ENCODE assay signal across 2 cellular contexts in the genomic region with DNA sequence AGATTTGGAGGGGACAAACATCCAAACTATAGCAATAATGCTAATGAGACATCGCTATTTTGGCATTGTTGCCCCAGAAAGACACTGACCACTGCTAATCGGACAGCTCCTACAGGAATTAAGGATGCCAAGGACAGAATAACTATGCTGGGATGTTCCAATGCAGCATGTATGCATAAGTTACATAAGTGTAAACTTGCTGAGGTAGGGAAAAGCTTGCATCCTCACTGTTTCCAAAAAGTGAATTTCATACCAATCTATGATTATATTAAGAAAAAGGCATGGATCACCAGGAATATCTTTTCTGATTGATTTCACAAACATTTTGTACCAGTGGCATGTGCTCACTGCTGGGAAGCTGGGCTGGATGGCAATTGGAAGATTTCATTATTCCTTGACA.
TF ChIP-seq lines count a peak whose summit lies in the region.

No MANE protein-coding gene starts in this region.

TF ChIP-seq in HepG2, 621 proteins besides CTCF, POLR2A, EP300 and RAD21:
- no peak for TF ChIP-seq ZNF597 (CRISPR knock-in tag; IDR thresholded peaks at IDR 0.05)
- TF ChIP-seq ZNF558 (CRISPR knock-in tag; IDR thresholded peaks at IDR 0.05; ENCODE audit: borderline replicate concordance) = no peak
- no peak for TF ChIP-seq SMARCC2 (IDR thresholded peaks at IDR 0.05)
- no peak for TF ChIP-seq ZNF841 (CRISPR knock-in tag; IDR thresholded peaks at IDR 0.05; ENCODE audit: borderline replicate concordance)
- no peak for TF ChIP-seq HNRNPH1 (optimal IDR thresholded peaks at IDR 0.05; ENCODE audit: low read depth, low read length)
- no peak for TF ChIP-seq TOE1 (CRISPR knock-in tag; IDR thresholded peaks at IDR 0.05)
- no peak for TF ChIP-seq RBAK (CRISPR knock-in tag; IDR thresholded peaks at IDR 0.05)
- TF ChIP-seq, protein P1, sequence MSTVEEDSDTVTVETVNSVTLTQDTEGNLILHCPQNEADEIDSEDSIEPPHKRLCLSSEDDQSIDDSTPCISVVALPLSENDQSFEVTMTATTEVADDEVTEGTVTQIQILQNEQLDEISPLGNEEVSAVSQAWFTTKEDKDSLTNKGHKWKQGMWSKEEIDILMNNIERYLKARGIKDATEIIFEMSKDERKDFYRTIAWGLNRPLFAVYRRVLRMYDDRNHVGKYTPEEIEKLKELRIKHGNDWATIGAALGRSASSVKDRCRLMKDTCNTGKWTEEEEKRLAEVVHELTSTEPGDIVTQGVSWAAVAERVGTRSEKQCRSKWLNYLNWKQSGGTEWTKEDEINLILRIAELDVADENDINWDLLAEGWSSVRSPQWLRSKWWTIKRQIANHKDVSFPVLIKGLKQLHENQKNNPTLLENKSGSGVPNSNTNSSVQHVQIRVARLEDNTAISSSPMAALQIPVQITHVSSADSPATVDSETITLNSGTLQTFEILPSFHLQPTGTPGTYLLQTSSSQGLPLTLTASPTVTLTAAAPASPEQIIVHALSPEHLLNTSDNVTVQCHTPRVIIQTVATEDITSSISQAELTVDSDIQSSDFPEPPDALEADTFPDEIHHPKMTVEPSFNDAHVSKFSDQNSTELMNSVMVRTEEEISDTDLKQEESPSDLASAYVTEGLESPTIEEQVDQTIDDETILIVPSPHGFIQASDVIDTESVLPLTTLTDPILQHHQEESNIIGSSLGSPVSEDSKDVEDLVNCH (CRISPR knock-in tag; IDR thresholded peaks at IDR 0.05) = no peak
- TF ChIP-seq ATM (IDR thresholded peaks at IDR 0.05; ENCODE audit: borderline replicate concordance) = no peak
- no peak for TF ChIP-seq KLF12 (CRISPR knock-in tag; IDR thresholded peaks at IDR 0.05; ENCODE audit: borderline replicate concordance)
- peak; percentile 43 to 71; a peak in 3 of 4 replicates for TF ChIP-seq MAFK (conservative IDR thresholded peaks at IDR 0.05 in 1 of 2, IDR thresholded peaks at IDR 0.05 in 1 of 2; ENCODE audit: low read length in 2 of 2)
- no peak for TF ChIP-seq ZNF101 (CRISPR knock-in tag; IDR thresholded peaks at IDR 0.05; ENCODE audit: borderline replicate concordance, low read depth)
- TF ChIP-seq MAFF (IDR thresholded peaks at IDR 0.05; ENCODE audit: low read depth, low read length) = peak; percentile 58
- TF ChIP-seq AHR (CRISPR knock-in tag; IDR thresholded peaks at IDR 0.05) = no peak

TF ChIP-seq in HCT116, 20 proteins besides CTCF, POLR2A, EP300 and RAD21 (continued from another document):
- TF ChIP-seq REST (IDR thresholded peaks at IDR 0.05; ENCODE audit: low read depth) (no peak), EZH2 (IDR thresholded peaks at IDR 0.05) (no peak), FOSL1 (IDR thresholded peaks at IDR 0.05; ENCODE audit: low read depth) (no peak), CBX3 (IDR thresholded peaks at IDR 0.05; ENCODE audit: low read depth) (no peak), TCF7L2 (IDR thresholded peaks at IDR 0.05; ENCODE audit: borderline replicate concordance, extremely low read depth, insufficient read depth, insufficient read length) (no peak), CEBPB (IDR thresholded peaks at IDR 0.05; ENCODE audit: low read depth) (no peak), ELF1 (IDR thresholded peaks at IDR 0.05; ENCODE audit: borderline replicate concordance, low read depth) (no peak), POLR2AphosphoS5 (IDR thresholded peaks at IDR 0.05; ENCODE audit: low read depth, low read length) (no peak), ZFX (IDR thresholded peaks at IDR 0.05) (no peak), YY1 (IDR thresholded peaks at IDR 0.05; ENCODE audit: extremely low read depth, insufficient replicate concordance, low read depth, low read length) (no peak), EZH2phosphoT487 (IDR thresholded peaks at IDR 0.05; ENCODE audit: borderline replicate concordance) (no peak), ATF3 (IDR thresholded peaks at IDR 0.05) (no peak), SRF (IDR thresholded peaks at IDR 0.05; ENCODE audit: low read depth) (no peak), SIN3A (IDR thresholded peaks at IDR 0.05; ENCODE audit: low read depth) (no peak)
- TF ChIP-seq, protein P2, sequence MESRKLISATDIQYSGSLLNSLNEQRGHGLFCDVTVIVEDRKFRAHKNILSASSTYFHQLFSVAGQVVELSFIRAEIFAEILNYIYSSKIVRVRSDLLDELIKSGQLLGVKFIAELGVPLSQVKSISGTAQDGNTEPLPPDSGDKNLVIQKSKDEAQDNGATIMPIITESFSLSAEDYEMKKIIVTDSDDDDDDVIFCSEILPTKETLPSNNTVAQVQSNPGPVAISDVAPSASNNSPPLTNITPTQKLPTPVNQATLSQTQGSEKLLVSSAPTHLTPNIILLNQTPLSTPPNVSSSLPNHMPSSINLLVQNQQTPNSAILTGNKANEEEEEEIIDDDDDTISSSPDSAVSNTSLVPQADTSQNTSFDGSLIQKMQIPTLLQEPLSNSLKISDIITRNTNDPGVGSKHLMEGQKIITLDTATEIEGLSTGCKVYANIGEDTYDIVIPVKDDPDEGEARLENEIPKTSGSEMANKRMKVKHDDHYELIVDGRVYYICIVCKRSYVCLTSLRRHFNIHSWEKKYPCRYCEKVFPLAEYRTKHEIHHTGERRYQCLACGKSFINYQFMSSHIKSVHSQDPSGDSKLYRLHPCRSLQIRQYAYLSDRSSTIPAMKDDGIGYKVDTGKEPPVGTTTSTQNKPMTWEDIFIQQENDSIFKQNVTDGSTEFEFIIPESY (IDR thresholded peaks at IDR 0.05; ENCODE audit: extremely low read depth, insufficient replicate concordance, low read length) = no peak
- TF ChIP-seq, protein P3, sequence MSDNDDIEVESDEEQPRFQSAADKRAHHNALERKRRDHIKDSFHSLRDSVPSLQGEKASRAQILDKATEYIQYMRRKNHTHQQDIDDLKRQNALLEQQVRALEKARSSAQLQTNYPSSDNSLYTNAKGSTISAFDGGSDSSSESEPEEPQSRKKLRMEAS (IDR thresholded peaks at IDR 0.05) = no peak
TF ChIP-seq in HCT116: peak in this region for 0.
